Comparison of ENCODE assay signal across 2 cellular contexts in genomic region chr6:137798846-137799245, GRCh38.
TF ChIP-seq lines count a peak whose summit lies in the region.

No MANE protein-coding gene starts in this region.

TF ChIP-seq in HepG2, 621 proteins besides CTCF, POLR2A, EP300 and RAD21:
- no peak for TF ChIP-seq MTF2 (CRISPR knock-in tag; IDR thresholded peaks at IDR 0.05; ENCODE audit: borderline replicate concordance)
- TF ChIP-seq ZNF577 (CRISPR knock-in tag; IDR thresholded peaks at IDR 0.05; ENCODE audit: borderline replicate concordance, low read depth): no peak
- TF ChIP-seq NFIC (IDR thresholded peaks at IDR 0.05; ENCODE audit: low read length): no peak
- 0 out of 2 replicates have a peak, but pooled peaks have one; percentile 10 for TF ChIP-seq STAG1 (CRISPR knock-in tag; IDR thresholded peaks at IDR 0.05)
- no peak for TF ChIP-seq ZNF614 (CRISPR knock-in tag; IDR thresholded peaks at IDR 0.05; ENCODE audit: borderline replicate concordance)
- peak; percentile 39; the same call in 1 of the 2 replicates for TF ChIP-seq MED1 (CRISPR knock-in tag; IDR thresholded peaks at IDR 0.05)
- no peak for TF ChIP-seq STAT5B (CRISPR knock-in tag; IDR thresholded peaks at IDR 0.05)
- no peak for TF ChIP-seq ZSCAN31 (CRISPR knock-in tag; IDR thresholded peaks at IDR 0.05; ENCODE audit: low read depth)
- TF ChIP-seq ZNF282 (IDR thresholded peaks at IDR 0.05; ENCODE audit: partially characterized antibody): no peak
- peak; percentile 63; the same call in 1 of the 2 replicates for TF ChIP-seq THRA (CRISPR knock-in tag; IDR thresholded peaks at IDR 0.05; ENCODE audit: borderline replicate concordance)
- peak; percentile 29; the same call in 1 of the 2 replicates for TF ChIP-seq RXRB (CRISPR knock-in tag; IDR thresholded peaks at IDR 0.05; ENCODE audit: borderline replicate concordance)
- 0 out of 2 replicates have a peak, but pooled peaks have one; percentile 14 for TF ChIP-seq FOXP4 (CRISPR knock-in tag; IDR thresholded peaks at IDR 0.05)
- TF ChIP-seq FOXJ3 (CRISPR knock-in tag; IDR thresholded peaks at IDR 0.05; ENCODE audit: borderline replicate concordance): no peak

TF ChIP-seq in GM12878, 131 proteins besides CTCF, POLR2A, EP300 and RAD21:
- TF ChIP-seq RUNX3 (IDR thresholded peaks at IDR 0.05; ENCODE audit: low read length): 0 out of 2 replicates have a peak, but pooled peaks have one; percentile 19
- TF ChIP-seq ELK1 (IDR thresholded peaks at IDR 0.05; ENCODE audit: low read depth, low read length): no peak
